In the genomic region with DNA sequence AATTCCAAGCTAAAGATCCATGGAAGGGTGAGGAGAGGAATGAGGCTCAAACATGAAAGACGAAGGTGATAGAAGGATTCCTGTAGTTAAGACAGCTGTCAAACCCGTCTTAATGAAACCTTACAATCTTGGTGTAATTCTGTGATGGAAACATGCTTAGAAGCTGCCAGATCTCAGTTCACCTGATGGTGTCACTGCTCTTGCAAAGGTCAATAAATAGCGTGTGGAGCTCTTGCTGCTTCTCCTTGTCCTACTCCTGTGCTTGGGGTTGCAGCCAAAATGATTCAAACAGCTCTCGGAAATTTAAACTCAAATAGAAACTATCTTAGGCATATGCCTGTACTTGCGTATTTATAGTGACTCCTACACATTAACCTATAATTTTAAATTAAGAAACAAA, we compare ENCODE assay signal across 13 cellular contexts.
A peak's percentile ranks its signal among the peaks of the same experiment; 100 is the strongest.
DNase-seq lines count a peak whose midpoint lies in the region; ATAC-seq and TF ChIP-seq lines count a peak whose summit lies in the region.
"Had no signal": no experiment of that assay in that cellular context is flagged by ENCODE, and none has a peak within 500 bp of the region (broad histone marks: within the 10 kb centered on the region; RNA-seq: fewer than 3 reads in every experiment).

No MANE protein-coding gene starts in this region.

- H3K4me3 Mint-ChIP-seq in endothelial cell (ENCODE audit: unreplicated experiment) (no peak overlapping the region), nephron progenitor cell (no peak overlapping the region)
- no peak overlapping the region for H3K4me3 Mint-ChIP-seq in stimulated activated effector memory CD8-positive, alpha-beta T cell treated with anti-CD3 and anti-CD28 coated beads, Interleukin-12 subunit alpha, Interleukin-12 subunit beta, amount 100 ng/mL, for 72 hours
- H3K4me3 Mint-ChIP-seq in activated naive CD8-positive, alpha-beta T cell treated with anti-CD3 and anti-CD28 coated beads, Interleukin-2, amount 50 U/mL, for 24 hours = no peak overlapping the region

- H3K27ac ChIP-seq in 22Rv1 (no peak overlapping the region), PC-9 (no peak overlapping the region)

- DNase-seq in HEK293T (ENCODE audit: extremely low spot score) (peak; percentile 30), NOMO-1 treated with dmso at 0.1 percent for 144 hours (lab: John Stamatoyannopoulos, UW; ENCODE audit: unreplicated experiment) (peak; percentile 47), endothelial cell (ENCODE audit: low spot score) (peak; percentile 13), nephron progenitor cell (no peak), PC-9 (no peak)
- no peak for DNase-seq in stimulated activated effector memory CD8-positive, alpha-beta T cell treated with anti-CD3 and anti-CD28 coated beads, Interleukin-12 subunit alpha, Interleukin-12 subunit beta, amount 100 ng/mL, for 72 hours (ENCODE audit: low spot score in 2 of 2)
- DNase-seq in activated naive CD8-positive, alpha-beta T cell treated with anti-CD3 and anti-CD28 coated beads, Interleukin-2, amount 50 U/mL, for 24 hours = no peak
- DNase-seq: activated CD4-positive, alpha-beta T cell treated with anti-CD3 and anti-CD28 coated beads, Interleukin-2, amount 50 U/mL, for 4 hours; DND-41; kidney; NCI-H510A; T-helper 2 cell had no signal

- H3K79me2 ChIP-seq in PC-9 (ENCODE audit: low read depth) = no peaks in the 10 kb centered on the region

- TF ChIP-seq CTCF in 22Rv1 (IDR thresholded peaks at IDR 0.05) (peak; percentile 28), endothelial cell (IDR thresholded peaks at IDR 0.05; ENCODE audit: unreplicated experiment) (no peak), nephron progenitor cell (IDR thresholded peaks at IDR 0.05) (no peak), PC-9 (conservative IDR thresholded peaks at IDR 0.05) (no peak)

- no peak overlapping the region for H2AFZ ChIP-seq in PC-9

- no peaks in the 10 kb centered on the region for H3K4me1 ChIP-seq in PC-9 (replicated peaks; ENCODE audit: insufficient read depth)

- H3F3A ChIP-seq in PC-9 (ENCODE audit: insufficient read depth, low read depth) = no peaks in the 10 kb centered on the region

- no peak overlapping the region for H3K4me3 ChIP-seq in PC-9

- intact Hi-C loops in PC-9 (cut with micrococcal nuclease; ENCODE audit: unreplicated experiment) = no loop called here

- no peaks in the 10 kb centered on the region; the same call in 1 of the 2 replicates for H4K20me1 ChIP-seq in PC-9 (ENCODE audit: insufficient read depth)

- no peaks in the 10 kb centered on the region for H3K9me2 ChIP-seq in PC-9 (ENCODE audit: insufficient read depth)

- no peak overlapping the region for H3K27ac Mint-ChIP-seq in endothelial cell (ENCODE audit: unreplicated experiment)
- H3K27ac Mint-ChIP-seq in stimulated activated effector memory CD8-positive, alpha-beta T cell treated with anti-CD3 and anti-CD28 coated beads, Interleukin-12 subunit alpha, Interleukin-12 subunit beta, amount 100 ng/mL, for 72 hours = no peak overlapping the region
- no peak overlapping the region for H3K27ac Mint-ChIP-seq in nephron progenitor cell
- no peak overlapping the region for H3K27ac Mint-ChIP-seq in activated naive CD8-positive, alpha-beta T cell treated with anti-CD3 and anti-CD28 coated beads, Interleukin-2, amount 50 U/mL, for 24 hours

- H3K9me3 Mint-ChIP-seq in endothelial cell (ENCODE audit: unreplicated experiment) = no peaks in the 10 kb centered on the region
- H3K9me3 Mint-ChIP-seq in stimulated activated effector memory CD8-positive, alpha-beta T cell treated with anti-CD3 and anti-CD28 coated beads, Interleukin-12 subunit alpha, Interleukin-12 subunit beta, amount 100 ng/mL, for 72 hours = peaks cover 27% of the 10 kb centered on the region
- H3K9me3 Mint-ChIP-seq in nephron progenitor cell = peaks cover 22% of the 10 kb centered on the region
- H3K9me3 Mint-ChIP-seq in activated naive CD8-positive, alpha-beta T cell treated with anti-CD3 and anti-CD28 coated beads, Interleukin-2, amount 50 U/mL, for 24 hours = peaks cover 23% of the 10 kb centered on the region

- H3K36me3 ChIP-seq in PC-9 (ENCODE audit: low read depth) = no peaks in the 10 kb centered on the region

- POLR2A ChIA-PET in HEK293T (lab: Yijun Ruan, JAX) = no interaction called here
- POLR2A ChIA-PET in PC-9 (lab: Charles Lee; ENCODE audit: unreplicated experiment) = no interaction called here

- CTCF ChIA-PET in HEK293T (lab: Yijun Ruan, JAX) = interaction anchor here (1.2 kb wide), 1 partner anchor 12 kb away, joined by 3 read pairs; no protein-coding TSS in a partner anchor
- CTCF ChIA-PET in PC-9 (lab: Charles Lee) = no interaction called here

- BruUV-seq in PC-9 (replicated peaks; lab: Mats Ljungman, UMichigan) = no TSS peak

- no peak for ATAC-seq in stimulated activated effector memory CD8-positive, alpha-beta T cell treated with anti-CD3 and anti-CD28 coated beads, Interleukin-12 subunit alpha, Interleukin-12 subunit beta, amount 100 ng/mL, for 72 hours
- ATAC-seq in activated naive CD8-positive, alpha-beta T cell treated with anti-CD3 and anti-CD28 coated beads, Interleukin-2, amount 50 U/mL, for 24 hours = no peak

- H3K27me3 ChIP-seq in PC-9 (ENCODE audit: insufficient read depth, low read depth) = no peaks in the 10 kb centered on the region

- no peak overlapping the region for H3K4me2 ChIP-seq in PC-9

- H3K36me3 Mint-ChIP-seq in endothelial cell (ENCODE audit: low read depth, unreplicated experiment) (no peaks in the 10 kb centered on the region), nephron progenitor cell (ENCODE audit: low read depth) (no peaks in the 10 kb centered on the region)
- H3K36me3 Mint-ChIP-seq in stimulated activated effector memory CD8-positive, alpha-beta T cell treated with anti-CD3 and anti-CD28 coated beads, Interleukin-12 subunit alpha, Interleukin-12 subunit beta, amount 100 ng/mL, for 72 hours = no peaks in the 10 kb centered on the region
- H3K36me3 Mint-ChIP-seq in activated naive CD8-positive, alpha-beta T cell treated with anti-CD3 and anti-CD28 coated beads, Interleukin-2, amount 50 U/mL, for 24 hours (ENCODE audit: low read depth) = no peaks in the 10 kb centered on the region

- H3K27me3 Mint-ChIP-seq in endothelial cell (ENCODE audit: unreplicated experiment) = peaks cover 2% of the 10 kb centered on the region
- no peaks in the 10 kb centered on the region for H3K27me3 Mint-ChIP-seq in nephron progenitor cell (ENCODE audit: low read depth, poor library complexity)
- no peaks in the 10 kb centered on the region for H3K27me3 Mint-ChIP-seq in activated naive CD8-positive, alpha-beta T cell treated with anti-CD3 and anti-CD28 coated beads, Interleukin-2, amount 50 U/mL, for 24 hours

- H3K4me1 Mint-ChIP-seq in endothelial cell (ENCODE audit: unreplicated experiment) (peaks cover 10% of the 10 kb centered on the region), nephron progenitor cell (peaks cover 5% of the 10 kb centered on the region)
- H3K4me1 Mint-ChIP-seq in stimulated activated effector memory CD8-positive, alpha-beta T cell treated with anti-CD3 and anti-CD28 coated beads, Interleukin-12 subunit alpha, Interleukin-12 subunit beta, amount 100 ng/mL, for 72 hours = no peaks in the 10 kb centered on the region
- no peaks in the 10 kb centered on the region for H3K4me1 Mint-ChIP-seq in activated naive CD8-positive, alpha-beta T cell treated with anti-CD3 and anti-CD28 coated beads, Interleukin-2, amount 50 U/mL, for 24 hours

- H3K9me3 ChIP-seq in PC-9 (ENCODE audit: insufficient read depth, low read depth) = no peaks in the 10 kb centered on the region

TF ChIP-seq in HEK293T, 16 proteins besides CTCF, POLR2A, EP300 and RAD21:
- TF ChIP-seq L3MBTL2 (conservative IDR thresholded peaks at IDR 0.05) (no peak), SP1 (IDR thresholded peaks at IDR 0.05) (no peak), SUZ12 (IDR thresholded peaks at IDR 0.05) (no peak), ZNF384 (IDR thresholded peaks at IDR 0.05) (no peak), FOXM1 (IDR thresholded peaks at IDR 0.05; ENCODE audit: borderline replicate concordance) (no peak), NFRKB (IDR thresholded peaks at IDR 0.05) (no peak), BHLHE40 (IDR thresholded peaks at IDR 0.05; ENCODE audit: borderline replicate concordance) (no peak), CTBP1 (IDR thresholded peaks at IDR 0.05; ENCODE audit: borderline replicate concordance) (no peak)

Comparison
In these comparisons a context has a peak if more than half of its experiments do, and no peak if none do; other contexts are left out.
1. DNase-seq: peak in HEK293T (single experiment), NOMO-1 treated with dmso at 0.1 percent for 144 hours (single experiment) and endothelial cell (single experiment); none in stimulated activated effector memory CD8-positive, alpha-beta T cell treated with anti-CD3 and anti-CD28 coated beads, Interleukin-12 subunit alpha, Interleukin-12 subunit beta, amount 100 ng/mL, for 72 hours (0 of 2), nephron progenitor cell (single experiment), activated naive CD8-positive, alpha-beta T cell treated with anti-CD3 and anti-CD28 coated beads, Interleukin-2, amount 50 U/mL, for 24 hours (single experiment) and PC-9 (0 of 2).